Comparison of ENCODE assay signal across 8 cellular contexts in the genomic region with DNA sequence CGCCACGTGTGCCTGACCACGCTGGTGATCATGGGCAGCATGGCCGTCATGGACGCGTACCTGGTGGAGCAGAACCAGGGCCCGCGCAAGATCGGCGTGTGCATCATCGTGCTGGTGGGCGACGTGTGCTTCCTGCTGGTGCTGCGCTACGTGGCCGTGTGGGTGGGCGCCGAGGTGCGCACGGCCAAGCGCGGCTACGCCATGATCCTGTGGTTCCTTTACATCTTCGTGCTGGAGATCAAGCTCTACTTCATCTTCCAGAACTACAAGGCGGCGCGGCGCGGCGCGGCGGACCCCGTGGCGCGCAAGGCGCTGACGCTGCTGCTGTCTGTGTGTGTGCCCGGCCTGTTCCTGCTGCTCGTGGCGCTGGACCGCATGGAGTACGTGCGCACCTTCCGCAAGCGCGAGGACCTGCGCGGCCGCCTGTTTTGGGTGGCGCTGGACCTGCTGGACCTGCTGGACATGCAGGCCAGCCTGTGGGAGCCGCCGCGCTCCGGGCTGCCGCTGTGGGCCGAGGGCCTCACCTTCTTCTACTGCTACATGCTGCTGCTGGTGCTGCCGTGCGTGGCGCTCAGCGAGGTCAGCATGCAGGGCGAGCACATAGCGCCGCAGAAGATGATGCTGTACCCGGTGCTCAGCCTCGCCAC. TPM values are rescaled to one million over a fixed set of nuclear protein-coding genes. Genes with fewer than 3 reads are reported as not detected.
DNase-seq lines count a peak whose midpoint lies in the region; ATAC-seq, FAIRE-seq and TF ChIP-seq lines count a peak whose summit lies in the region.

No MANE protein-coding gene starts in this region.

- H3K4me3 ChIP-seq in CD4-positive, alpha-beta memory T cell (ENCODE audit: low read length in 2 of 2): peak overlapping the region in 1 of 2 donors; percentile 52
- H3K4me3 ChIP-seq in endothelial cell of umbilical vein (replicated peaks in 1 of 3; ENCODE audit: insufficient read depth in 1 of 3, low read depth in 1 of 3, low read length in 3 of 3) (peak overlapping the region in 2 of 3 experiments; percentile 22 to 29), skin epidermis (peak overlapping the region in 6 of 7 experiments; percentile 40 to 56 (median 52))

- no peaks in the 10 kb centered on the region for H3K36me3 ChIP-seq in CD4-positive, alpha-beta memory T cell (ENCODE audit: insufficient read depth, low read length)
- H3K36me3 ChIP-seq in endothelial cell of umbilical vein (ENCODE audit: control insufficient read depth in 2 of 2, extremely low read depth in 1 of 2, insufficient read depth in 2 of 2, low read length in 2 of 2): no peaks in the 10 kb centered on the region

- no peaks in the 10 kb centered on the region for H3K79me2 ChIP-seq in endothelial cell of umbilical vein (ENCODE audit: control insufficient read depth, insufficient read depth, low read length)

- H3K27me3 ChIP-seq in CD4-positive, alpha-beta memory T cell (ENCODE audit: insufficient read depth, low read length): no peaks in the 10 kb centered on the region
- peaks cover 6 to 7% of the 10 kb centered on the region in 2 experiments for H3K27me3 ChIP-seq in endothelial cell of umbilical vein (ENCODE audit: control insufficient read depth in 2 of 2, insufficient read depth in 2 of 2, low read length in 2 of 2)

- DNase-seq in CD4-positive, alpha-beta memory T cell: peak in 2 of 5 donors; percentile 20 to 21
- peak; percentile 54 to 64 for DNase-seq in activated CD4-positive, alpha-beta T cell treated with anti-CD3 and anti-CD28 coated beads, Interleukin-2, amount 50 U/mL, for 4 hours
- peak; percentile 25 for DNase-seq in endothelial cell of umbilical vein (ENCODE audit: low read depth, low spot score)
- DNase-seq in NCI-H1417 treated with DMSO at 0.1 percent for 48 hours (lab: John Stamatoyannopoulos, UW): no peak
- DNase-seq in NAMALWA (ENCODE audit: low spot score): no peak

- H3K9me3 Mint-ChIP-seq in CD4-positive, alpha-beta memory T cell: no peaks in the 10 kb centered on the region

- peak overlapping the region; percentile 69 to 88 (median 80) for H3K4me3 Mint-ChIP-seq in CD4-positive, alpha-beta memory T cell

- H4K20me1 ChIP-seq in endothelial cell of umbilical vein (replicated peaks; ENCODE audit: control insufficient read depth, extremely low read depth, insufficient read depth, low read length): no peaks in the 10 kb centered on the region

- dilution Hi-C loops in endothelial cell of umbilical vein (cut with MboI; ENCODE audit: extremely low pct_ligation_motif_present, low sequenced_read_pairs): no loop called here

- no peak for TF ChIP-seq POLR2A in endothelial cell of umbilical vein (IDR thresholded peaks at IDR 0.05; ENCODE audit: low read depth, low read length)

- CTCF ChIA-PET in CD4-positive, alpha-beta memory T cell (lab: Charles Lee; ENCODE audit: partially characterized antibody): interaction anchor here (0.9 to 4.4 kb wide), 9 partner anchors 9 to 158 kb away, joined by 3 to 24 read pairs (median 4); no protein-coding TSS in a partner anchor
- CTCF ChIA-PET in endothelial cell of umbilical vein (lab: Charles Lee): interaction anchor here (1.0 to 2.7 kb wide), 12 partner anchors 12 to 441 kb away, joined by 3 to 35 read pairs (median 5); a partner anchor contains a TSS

- no peak for FAIRE-seq in endothelial cell of umbilical vein (lab: Jason Lieb, UNC)

- no TSS peak for BruUV-seq in endothelial cell of umbilical vein (replicated peaks; lab: Mats Ljungman, UMichigan)

- H3K27ac Mint-ChIP-seq in CD4-positive, alpha-beta memory T cell: peak overlapping the region in 5 of 7 donors; percentile 65 to 78 (median 68)

- peaks cover 0 to 4% of the 10 kb centered on the region in 2 donors for H3K27me3 Mint-ChIP-seq in CD4-positive, alpha-beta memory T cell

- TF ChIP-seq CTCF in endothelial cell of umbilical vein (IDR thresholded peaks at IDR 0.05; ENCODE audit: extremely low read depth in 1 of 2, insufficient read depth in 1 of 2, low read depth in 1 of 2, low read length in 2 of 2): no peak

- POLR2A ChIA-PET in CD4-positive, alpha-beta memory T cell (lab: Charles Lee; ENCODE audit: partially characterized antibody): interaction anchor here (1.0 to 4.6 kb wide), 5 partner anchors 37 to 163 kb away, joined by 3 to 48 read pairs (median 6); a partner anchor contains a TSS
- POLR2A ChIA-PET in endothelial cell of umbilical vein (lab: Charles Lee): no interaction called here

- no peaks in the 10 kb centered on the region for H3K9me3 ChIP-seq in CD4-positive, alpha-beta memory T cell (ENCODE audit: control insufficient read depth in 1 of 2, low read length in 2 of 2)
- no peaks in the 10 kb centered on the region for H3K9me3 ChIP-seq in endothelial cell of umbilical vein (replicated peaks; ENCODE audit: control insufficient read depth, insufficient read depth, low read length)

- intact Hi-C loops in CD4-positive, alpha-beta memory T cell (cut with micrococcal nuclease): loop anchor here (1.0 kb wide), 2 partner anchors 38 to 158 kb away; a partner anchor contains a TSS
- intact Hi-C loops in endothelial cell of umbilical vein (cut with micrococcal nuclease): loop anchor here (1.0 kb wide), 3 partner anchors 38 to 158 kb away; a partner anchor contains a TSS

- H3K4me2 ChIP-seq in endothelial cell of umbilical vein (ENCODE audit: insufficient read depth, low read length): peak overlapping the region; percentile 9

- H3K36me3 Mint-ChIP-seq in CD4-positive, alpha-beta memory T cell: no peaks in the 10 kb centered on the region

- no peak overlapping the region for H3K9ac ChIP-seq in endothelial cell of umbilical vein (replicated peaks; ENCODE audit: extremely low read depth, insufficient read depth, low read length)

- H3K4me1 ChIP-seq in CD4-positive, alpha-beta memory T cell (ENCODE audit: insufficient read depth, low read length): peaks cover 29% of the 10 kb centered on the region
- H3K4me1 ChIP-seq in endothelial cell of umbilical vein (ENCODE audit: control insufficient read depth, extremely low read depth, insufficient read depth, low read length): peaks cover 17% of the 10 kb centered on the region

- no peak for ATAC-seq in GM18870 (IDR thresholded peaks at IDR 0.05; ENCODE audit: unreplicated experiment)
- no peak for ATAC-seq in HG03025 (IDR thresholded peaks at IDR 0.05; ENCODE audit: low FRiP score, unreplicated experiment)

- H2AFZ ChIP-seq in endothelial cell of umbilical vein (ENCODE audit: low read depth, low read length): peak overlapping the region; percentile 80

- peaks cover 4 to 43% (median 19%) of the 10 kb centered on the region in 4 donors for H3K4me1 Mint-ChIP-seq in CD4-positive, alpha-beta memory T cell

- H3K27ac ChIP-seq in CD4-positive, alpha-beta memory T cell (ENCODE audit: low read depth, low read length): no peak overlapping the region
- no peak overlapping the region for H3K27ac ChIP-seq in endothelial cell of umbilical vein (ENCODE audit: insufficient read depth, low read depth, low read length)
- H3K27ac ChIP-seq in skin epidermis: peak overlapping the region in 2 of 21 experiments; percentile 24 to 58

- H3K9me1 ChIP-seq in endothelial cell of umbilical vein (replicated peaks; ENCODE audit: control insufficient read depth, extremely low read depth, insufficient read depth, low read length): no peaks in the 10 kb centered on the region

RNA-seq across cellular contexts. Expression of a gene that starts 2.6 kb away (rescaled TPM):
- 1 to 10 TPM; 5.4 to 6.3 TPM for total RNA-seq in CD4-positive, alpha-beta memory T cell
- 1 to 10 TPM; 6.6 to 9.5 TPM for polyA plus RNA-seq in CD4-positive, alpha-beta memory T cell
- 4.8 and 5.3 TPM in 2 replicates for total RNA-seq in endothelial cell of umbilical vein
- 7.7 and 13.1 TPM in 2 replicates for polyA plus RNA-seq in endothelial cell of umbilical vein
- polyA plus RNA-seq in endothelial cell of umbilical vein (2011; cell fraction: cytosol; rRNA removed): 1.8 and 4.0 TPM in 2 replicates
- polyA plus RNA-seq in endothelial cell of umbilical vein (2011; cell fraction: nucleus; rRNA removed): 1.8 and 2.2 TPM in 2 replicates
- 1.5 and 3.9 TPM in 2 replicates for polyA plus RNA-seq in endothelial cell of umbilical vein (2012)
- polyA minus RNA-seq in endothelial cell of umbilical vein: 2.0 and 3.7 TPM in 2 replicates
- 2.4 TPM for polyA minus RNA-seq in endothelial cell of umbilical vein (2011; cell fraction: cytosol; rRNA and poly(A)+ RNA removed)
- polyA minus RNA-seq in endothelial cell of umbilical vein (2011; cell fraction: nucleus; rRNA and poly(A)+ RNA removed): 0.38 and 2.1 TPM in 2 replicates

RNA-seq across cellular contexts. Expression of a gene that starts 37.9 kb away (rescaled TPM):
- total RNA-seq in CD4-positive, alpha-beta memory T cell: 10 to 100 TPM; 25.4 to 30.2 TPM
- polyA plus RNA-seq in CD4-positive, alpha-beta memory T cell: 10 to 100 TPM; 10.2 to 10.4 TPM
- total RNA-seq in endothelial cell of umbilical vein: 25.3 and 29.9 TPM in 2 replicates
- polyA plus RNA-seq in endothelial cell of umbilical vein: 16.5 and 16.8 TPM in 2 replicates
- polyA plus RNA-seq in endothelial cell of umbilical vein (2011; cell fraction: cytosol; rRNA removed): 10.1 and 15.0 TPM in 2 replicates
- 16.3 and 20.8 TPM in 2 replicates for polyA plus RNA-seq in endothelial cell of umbilical vein (2011; cell fraction: nucleus; rRNA removed)
- polyA plus RNA-seq in endothelial cell of umbilical vein (2012): 6.7 and 9.0 TPM in 2 replicates
- 3.8 and 6.5 TPM in 2 replicates for polyA minus RNA-seq in endothelial cell of umbilical vein
- 26.7 TPM for polyA minus RNA-seq in endothelial cell of umbilical vein (2011; cell fraction: cytosol; rRNA and poly(A)+ RNA removed)
- 6.3 and 10.4 TPM in 2 replicates for polyA minus RNA-seq in endothelial cell of umbilical vein (2011; cell fraction: nucleus; rRNA and poly(A)+ RNA removed)

RNA-seq across cellular contexts. Expression of a gene that starts 42.3 kb away (rescaled TPM):
- total RNA-seq in CD4-positive, alpha-beta memory T cell: 100 to 1,000 TPM; 276 to 290 TPM
- polyA plus RNA-seq in CD4-positive, alpha-beta memory T cell: 1,000 to 10,000 TPM; 1,440 to 2,028 TPM
- 4.8 and 8.1 TPM in 2 replicates for total RNA-seq in endothelial cell of umbilical vein
- 3.0 and 3.1 TPM in 2 replicates for polyA plus RNA-seq in endothelial cell of umbilical vein
- polyA plus RNA-seq in endothelial cell of umbilical vein (2011; cell fraction: cytosol; rRNA removed): 2.9 and 3.9 TPM in 2 replicates
- 3.3 and 3.7 TPM in 2 replicates for polyA plus RNA-seq in endothelial cell of umbilical vein (2011; cell fraction: nucleus; rRNA removed)
- 2.8 and 4.2 TPM in 2 replicates for polyA plus RNA-seq in endothelial cell of umbilical vein (2012)
- 0.91 TPM in 1 of 2 replicates, not detected in the other for polyA minus RNA-seq in endothelial cell of umbilical vein
- polyA minus RNA-seq in endothelial cell of umbilical vein (2011; cell fraction: cytosol; rRNA and poly(A)+ RNA removed): 143 TPM
- 3.5 and 5.3 TPM in 2 replicates for polyA minus RNA-seq in endothelial cell of umbilical vein (2011; cell fraction: nucleus; rRNA and poly(A)+ RNA removed)

RNA-seq across cellular contexts. Expression of a gene that starts 54.4 kb away (rescaled TPM):
- 10 to 100 TPM; 12.1 to 13.0 TPM for total RNA-seq in CD4-positive, alpha-beta memory T cell
- 100 to 1,000 TPM in 1 of 2 donors, 10 to 100 TPM in 1; 84.5 to 256 TPM for polyA plus RNA-seq in CD4-positive, alpha-beta memory T cell
- 322 and 361 TPM in 2 replicates for total RNA-seq in endothelial cell of umbilical vein
- 954 and 1,384 TPM in 2 replicates for polyA plus RNA-seq in endothelial cell of umbilical vein
- 542 and 715 TPM in 2 replicates for polyA plus RNA-seq in endothelial cell of umbilical vein (2011; cell fraction: cytosol; rRNA removed)
- polyA plus RNA-seq in endothelial cell of umbilical vein (2011; cell fraction: nucleus; rRNA removed): 348 and 443 TPM in 2 replicates
- 232 and 368 TPM in 2 replicates for polyA plus RNA-seq in endothelial cell of umbilical vein (2012)
- polyA minus RNA-seq in endothelial cell of umbilical vein: 127 and 173 TPM in 2 replicates
- 41.4 TPM for polyA minus RNA-seq in endothelial cell of umbilical vein (2011; cell fraction: cytosol; rRNA and poly(A)+ RNA removed)
- 40.5 and 94.7 TPM in 2 replicates for polyA minus RNA-seq in endothelial cell of umbilical vein (2011; cell fraction: nucleus; rRNA and poly(A)+ RNA removed)

Comparison
In these comparisons a context has a peak if more than half of its experiments do, and no peak if none do; other contexts are left out.
1. DNase-seq: peak in activated CD4-positive, alpha-beta T cell treated with anti-CD3 and anti-CD28 coated beads, Interleukin-2, amount 50 U/mL, for 4 hours (2 of 2) and endothelial cell of umbilical vein (single experiment); none in NCI-H1417 treated with DMSO at 0.1 percent for 48 hours (single experiment) and NAMALWA (single experiment).
2. RNA of a gene that starts 42.3 kb away (total RNA-seq): 276 to 290 TPM in CD4-positive, alpha-beta memory T cell; 4.8 to 8.1 TPM in endothelial cell of umbilical vein; every median in the first group is over 10 times any median in the second.